ENCODE assay signal across 13 cellular contexts in the genomic region with DNA sequence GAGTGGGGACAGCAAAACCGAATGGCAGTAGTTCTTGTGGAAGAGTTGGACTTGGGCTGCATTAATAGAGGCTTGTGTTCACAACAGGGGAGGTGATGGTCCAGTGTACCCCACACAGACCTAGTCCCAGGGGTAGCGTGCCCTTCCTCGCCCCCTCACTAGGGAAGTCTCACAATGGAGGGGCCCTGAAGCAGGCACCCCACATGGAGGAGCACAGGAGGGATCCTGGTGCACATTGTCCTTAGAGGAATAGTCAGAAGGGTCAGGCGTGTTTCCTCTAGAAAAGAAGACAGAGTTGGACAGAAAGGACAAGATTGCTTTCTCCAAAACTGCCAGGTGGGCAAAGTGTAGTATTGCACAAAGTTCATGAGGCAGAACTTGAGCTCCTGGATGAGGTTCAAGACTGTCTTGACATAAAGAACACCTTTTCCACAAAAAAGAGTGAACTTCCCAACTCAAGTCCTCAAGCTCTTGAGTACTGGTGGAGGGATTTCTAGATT. TPM values are rescaled to one million over a fixed set of nuclear protein-coding genes. Genes with fewer than 3 reads are reported as not detected.
A peak's percentile ranks its signal among the peaks of the same experiment; 100 is the strongest.
DNase-seq lines count a peak whose midpoint lies in the region; ATAC-seq and TF ChIP-seq lines count a peak whose summit lies in the region.
"Had no signal": no experiment of that assay in that cellular context is flagged by ENCODE, and none has a peak within 500 bp of the region (broad histone marks: within the 10 kb centered on the region; RNA-seq: fewer than 3 reads in every experiment).

No MANE protein-coding gene starts in this region.

- no peak for ATAC-seq in stimulated activated memory B cell treated with anti-CD40 and anti-IgM and Interleukin-4, amounts not matched to agents 10 μg/mL and 1 μg/mL and 100 μg/mL, for 72 hours
- ATAC-seq in HG03135 (IDR thresholded peaks at IDR 0.05; ENCODE audit: unreplicated experiment) (no peak), HG03457 (IDR thresholded peaks at IDR 0.05; ENCODE audit: unreplicated experiment) (no peak)

- peak overlapping the region; percentile 56 for H3K27ac Mint-ChIP-seq in stimulated activated memory B cell treated with anti-CD40 and anti-IgM and Interleukin-4, amounts not matched to agents 10 μg/mL and 1 μg/mL and 100 μg/mL, for 72 hours
- H3K27ac Mint-ChIP-seq: activated T-helper 2 cell treated with anti-CD3 and anti-CD28 coated beads, Interferon-gamma antibody, Interleukin-2, Interleukin-4, amounts not matched to agents 10 μg/mL and 5 μg/mL and 100 μg/mL, durations not matched to agents 14 hours and 24 hours and 36 hours had no signal

- H3K4me1 Mint-ChIP-seq in stimulated activated memory B cell treated with anti-CD40 and anti-IgM and Interleukin-4, amounts not matched to agents 10 μg/mL and 1 μg/mL and 100 μg/mL, for 72 hours: peaks cover 16% of the 10 kb centered on the region

- H2AFZ ChIP-seq in SK-N-SH (ENCODE audit: low read depth): peak overlapping the region; percentile 77

- H3K27me3 ChIP-seq in SK-N-SH (ENCODE audit: insufficient read depth): no peaks in the 10 kb centered on the region
- H3K27me3 ChIP-seq: colonic mucosa, heart right ventricle had no signal

- no peaks in the 10 kb centered on the region for H4K20me1 ChIP-seq in SK-N-SH (ENCODE audit: insufficient read depth)

- H3K4me2 ChIP-seq in SK-N-SH: peak overlapping the region; percentile 71

- H3K4me3 ChIP-seq in SK-N-SH (ENCODE audit: low read depth in 2 of 2, low read length in 1 of 2) (no peak overlapping the region), fibroblast of villous mesenchyme (ENCODE audit: low read depth, low read length) (no peak overlapping the region)

- H3K9me2 ChIP-seq in SK-N-SH: no peaks in the 10 kb centered on the region

- no peak for TF ChIP-seq RAD21 in SK-N-SH (IDR thresholded peaks at IDR 0.05; ENCODE audit: low read length)

- H3K4me1 ChIP-seq in SK-N-SH (ENCODE audit: control insufficient read depth in 1 of 2, insufficient read depth in 2 of 2, low read depth in 1 of 2, low read length in 1 of 2): peaks cover 33 to 59% of the 10 kb centered on the region in 2 experiments

- no peaks in the 10 kb centered on the region for H3K79me2 ChIP-seq in SK-N-SH (ENCODE audit: insufficient read depth)

- H3K9ac ChIP-seq in SK-N-SH: no peak overlapping the region

- H3K9me3 ChIP-seq in SK-N-SH: no peaks in the 10 kb centered on the region
- H3K9me3 ChIP-seq: colonic mucosa, heart right ventricle, thoracic aorta had no signal

- H3K27me3 Mint-ChIP-seq in stimulated activated memory B cell treated with anti-CD40 and anti-IgM and Interleukin-4, amounts not matched to agents 10 μg/mL and 1 μg/mL and 100 μg/mL, for 72 hours: peaks cover 37% of the 10 kb centered on the region

- WGBS in SK-N-SH (ENCODE audit: low lambda C conversion rate): 48% methylated on average over 2 of the region's 4 CpGs

- H3K4me3 Mint-ChIP-seq in stimulated activated memory B cell treated with anti-CD40 and anti-IgM and Interleukin-4, amounts not matched to agents 10 μg/mL and 1 μg/mL and 100 μg/mL, for 72 hours: no peak overlapping the region

- CTCF ChIA-PET in SK-N-SH (lab: Yijun Ruan, JAX): interaction anchor here (0.7 to 14.7 kb wide), 54 partner anchors 11 to 507 kb away, joined by 3 to 421 read pairs (median 4); partner anchors contain the start of genes ATP2B4, ETNK2, MDM4 and PIK3C2B

- POLR2A ChIA-PET in SK-N-SH (lab: Yijun Ruan, JAX): interaction anchor here (0.6 to 3.7 kb wide), 5 partner anchors 23 to 1436 kb away, joined by 3 to 25 read pairs (median 13); partner anchors contain the start of genes ETNK2, SNRPE and SOX13

- peak overlapping the region in 1 of 2 experiments; percentile 50; a peak in 1 of 4 replicates for H3K27ac ChIP-seq in SK-N-SH (ENCODE audit: low read depth in 2 of 2, low read length in 1 of 2)
- H3K27ac ChIP-seq: colonic mucosa had no signal

- H3K36me3 ChIP-seq in SK-N-SH (replicated peaks in 1 of 2; ENCODE audit: control insufficient read depth in 1 of 2, insufficient read depth in 2 of 2, low read length in 1 of 2): no peaks in the 10 kb centered on the region
- H3K36me3 ChIP-seq: colonic mucosa had no signal

- TF ChIP-seq CTCF in SK-N-SH (IDR thresholded peaks at IDR 0.05) (no peak), fibroblast of villous mesenchyme (IDR thresholded peaks at IDR 0.05; ENCODE audit: insufficient read depth, low read depth, low read length) (no peak)

- DNase-seq in NCI-H748 (lab: John Stamatoyannopoulos, UW; ENCODE audit: unreplicated experiment) (peak; percentile 27), NCI-H748 treated with DMSO at 0.1 percent for 48 hours (lab: John Stamatoyannopoulos, UW) (no peak), SK-N-SH (no peak), fibroblast of villous mesenchyme (ENCODE audit: low read depth) (peak; percentile 12), NCI-H1092 treated with DMSO at 0.1 percent for 48 hours (lab: John Stamatoyannopoulos, UW) (no peak)

- H3K9me3 Mint-ChIP-seq in stimulated activated memory B cell treated with anti-CD40 and anti-IgM and Interleukin-4, amounts not matched to agents 10 μg/mL and 1 μg/mL and 100 μg/mL, for 72 hours: no peaks in the 10 kb centered on the region
- H3K9me3 Mint-ChIP-seq: activated T-helper 2 cell treated with anti-CD3 and anti-CD28 coated beads, Interferon-gamma antibody, Interleukin-2, Interleukin-4, amounts not matched to agents 10 μg/mL and 5 μg/mL and 100 μg/mL, durations not matched to agents 14 hours and 24 hours and 36 hours; nephron progenitor cell had no signal

- TF ChIP-seq EP300 in SK-N-SH (IDR thresholded peaks at IDR 0.05; ENCODE audit: borderline replicate concordance in 1 of 2, low read depth in 1 of 2, low read length in 1 of 2): no peak

- peaks cover 23% of the 10 kb centered on the region for H3F3A ChIP-seq in SK-N-SH (replicated peaks; ENCODE audit: insufficient read depth)

- H3K36me3 Mint-ChIP-seq in stimulated activated memory B cell treated with anti-CD40 and anti-IgM and Interleukin-4, amounts not matched to agents 10 μg/mL and 1 μg/mL and 100 μg/mL, for 72 hours: no peaks in the 10 kb centered on the region

TF ChIP-seq in SK-N-SH, 30 proteins besides CTCF, POLR2A, EP300 and RAD21:
- TF ChIP-seq NRF1 (IDR thresholded peaks at IDR 0.05; ENCODE audit: low read depth, low read length) (no peak), GATA2 (CRISPR knock-in tag; IDR thresholded peaks at IDR 0.05) (no peak), USF1 (IDR thresholded peaks at IDR 0.05; ENCODE audit: borderline replicate concordance, low read depth) (no peak), NFIC (IDR thresholded peaks at IDR 0.05; ENCODE audit: borderline replicate concordance) (no peak)

RNA-seq across cellular contexts. Expression of gene ETNK2, which starts 23.3 kb away (rescaled TPM):
- polyA plus RNA-seq in SK-N-SH (2012; rRNA removed): 16.1 and 20.1 TPM in 2 replicates
- 16.7 and 18.3 TPM in 2 replicates for polyA plus RNA-seq in SK-N-SH (2012; cell fraction: cytosol; rRNA removed)
- 8.4 and 10.6 TPM in 2 replicates for polyA plus RNA-seq in SK-N-SH (2012; cell fraction: nucleus; rRNA removed)
- total RNA-seq in fibroblast of villous mesenchyme: 12.2 and 15.5 TPM in 2 replicates

RNA-seq across cellular contexts. Expression of gene REN, which starts 37.6 kb away (rescaled TPM):
- not detected in 2 replicates for polyA plus RNA-seq in SK-N-SH (2012; rRNA removed)
- not detected in 2 replicates for polyA plus RNA-seq in SK-N-SH (2012; cell fraction: cytosol; rRNA removed)
- 0.05 TPM in 1 of 2 replicates, not detected in the other for polyA plus RNA-seq in SK-N-SH (2012; cell fraction: nucleus; rRNA removed)
- 4.3 and 8.7 TPM in 2 replicates for total RNA-seq in fibroblast of villous mesenchyme
- total RNA-seq: activated T-helper 2 cell treated with anti-CD3 and anti-CD28 coated beads, Interferon-gamma antibody, Interleukin-2, Interleukin-4, amounts not matched to agents 10 μg/mL and 5 μg/mL and 100 μg/mL, durations not matched to agents 14 hours and 24 hours and 36 hours; heart right ventricle; thoracic aorta had no signal
- polyA plus RNA-seq: heart right ventricle had no signal

RNA-seq across cellular contexts. Expression of gene SOX13, which starts 55.6 kb away (rescaled TPM):
- 7.2 and 10.6 TPM in 2 replicates for polyA plus RNA-seq in SK-N-SH (2012; rRNA removed)
- polyA plus RNA-seq in SK-N-SH (2012; cell fraction: cytosol; rRNA removed): 4.4 and 6.1 TPM in 2 replicates
- polyA plus RNA-seq in SK-N-SH (2012; cell fraction: nucleus; rRNA removed): 21.8 and 23.2 TPM in 2 replicates
- total RNA-seq in fibroblast of villous mesenchyme: 11.6 and 14.7 TPM in 2 replicates

Comparison
In these comparisons a context has a peak if more than half of its experiments do, and no peak if none do; other contexts are left out.
1. DNase-seq: peak in NCI-H748 (single experiment) and fibroblast of villous mesenchyme (single experiment); none in NCI-H748 treated with DMSO at 0.1 percent for 48 hours (single experiment), SK-N-SH (single experiment) and NCI-H1092 treated with DMSO at 0.1 percent for 48 hours (single experiment).